Comparison of ENCODE assay signal across 8 cellular contexts in the genomic region with DNA sequence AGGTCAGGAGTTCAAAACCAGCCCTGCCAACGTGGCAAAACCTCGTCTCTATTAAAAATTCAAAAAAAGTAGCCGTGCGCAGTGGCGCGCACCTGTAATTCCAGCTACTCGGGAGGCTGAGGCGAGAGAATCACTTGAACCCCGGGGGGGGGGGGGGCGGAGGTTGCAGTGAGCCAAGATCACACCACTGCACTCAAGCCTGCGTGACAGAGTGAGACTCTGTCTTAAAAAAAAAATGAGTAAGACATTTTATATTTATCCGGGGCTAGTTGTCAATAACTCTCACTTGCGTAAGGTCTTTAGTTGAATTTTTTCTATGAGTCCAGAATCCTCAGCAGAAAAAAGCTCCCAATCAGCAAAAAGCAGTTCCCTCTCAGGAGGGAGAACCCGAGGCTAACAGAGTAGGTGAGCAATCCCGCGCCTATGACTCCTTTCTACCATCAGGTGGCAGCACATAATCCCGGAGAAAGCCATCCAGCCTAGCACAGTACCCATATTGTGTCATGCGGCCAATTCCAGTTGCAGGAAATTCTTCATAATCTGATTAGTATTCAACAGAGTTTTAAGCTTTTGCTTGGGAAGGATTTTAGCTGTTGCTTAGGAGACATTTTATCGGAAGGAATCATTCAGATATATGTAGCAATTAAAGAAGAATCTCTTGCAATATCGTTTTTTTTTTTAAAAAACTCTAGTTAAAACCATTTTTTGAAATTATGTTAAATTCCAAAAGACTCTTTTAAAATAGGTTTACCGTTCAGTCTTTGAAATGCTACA. TPM values are rescaled to one million over a fixed set of nuclear protein-coding genes. Genes with fewer than 3 reads are reported as not detected.
DNase-seq lines count a peak whose midpoint lies in the region; ATAC-seq and TF ChIP-seq lines count a peak whose summit lies in the region.

No MANE protein-coding gene starts in this region.

- TF ChIP-seq CTCF in dorsolateral prefrontal cortex (IDR thresholded peaks at IDR 0.05 in 54 of 56, conservative IDR thresholded peaks at IDR 0.05 in 2 of 56; ENCODE audit: low read depth in 1 of 56, partially characterized antibody in 56 of 56) (peak; percentile 79 to 96 (median 92)), lung (IDR thresholded peaks at IDR 0.05; ENCODE audit: control extremely low read depth, extremely low read depth) (peak; percentile 76)

- no peaks in the 10 kb centered on the region for H3K9me3 ChIP-seq in lung (ENCODE audit: control insufficient read depth in 2 of 2, insufficient read depth in 1 of 2, low read length in 1 of 2)

- H3K36me3 ChIP-seq in lung (ENCODE audit: control insufficient read depth in 2 of 2, insufficient read depth in 2 of 2, low read length in 2 of 2), result no peaks in the 10 kb centered on the region

- H3K27ac ChIP-seq in dorsolateral prefrontal cortex (peak overlapping the region in 20 of 59 donors; percentile 0 to 52 (median 26)), lung (ENCODE audit: low read depth in 1 of 2, low read length in 1 of 2) (no peak overlapping the region)

- H3K27me3 ChIP-seq in dorsolateral prefrontal cortex, result no peaks in the 10 kb centered on the region
- no peaks in the 10 kb centered on the region for H3K27me3 ChIP-seq in lung (ENCODE audit: control insufficient read depth, insufficient read depth)

- H3K4me3 ChIP-seq in dorsolateral prefrontal cortex (peak overlapping the region in 28 of 59 donors; percentile 0 to 44 (median 14)), lung (no peak overlapping the region)

- peak; percentile 98 for ATAC-seq in GM19452 (IDR thresholded peaks at IDR 0.05; ENCODE audit: unreplicated experiment)
- ATAC-seq in HG03469 (IDR thresholded peaks at IDR 0.05; ENCODE audit: unreplicated experiment), result peak; percentile 98
- peak; percentile 99 for ATAC-seq in lung (ENCODE audit: insufficient read depth, low FRiP score)

- intact Hi-C loops in dorsolateral prefrontal cortex (cut with DNase I), result loop anchor here (2.0 kb wide), 1 partner anchor 80 kb away; a partner anchor contains a TSS

- peaks cover 0 to 1% of the 10 kb centered on the region in 2 donors for H3K4me1 ChIP-seq in lung (ENCODE audit: control insufficient read depth in 2 of 2, insufficient read depth in 2 of 2, low read length in 2 of 2)

- 40 to 45% methylated on average over 20 to 21 of the region's 21 CpGs for WGBS in lung, 2 donors

- DNase-seq in COLO829 (ENCODE audit: low spot score) (peak; percentile 79), NCI-H526 (lab: John Stamatoyannopoulos, UW) (peak; percentile 77 to 88), dorsolateral prefrontal cortex (peak; percentile 47 to 91 (median 78)), lung (ENCODE audit: low spot score) (peak; percentile 81)
- peak; percentile 10 to 59 for DNase-seq in activated CD4-positive, alpha-beta T cell treated with anti-CD3 and anti-CD28 coated beads, Interleukin-2, amount 50 U/mL, for 24 hours (ENCODE audit: low read depth in 1 of 2, low spot score in 1 of 2)
- DNase-seq in stimulated activated CD8-positive, alpha-beta memory T cell treated with anti-CD3 and anti-CD28 coated beads, Interleukin-15, amount 100 ng/mL, for 1 hour (ENCODE audit: low read depth), result peak; percentile 26

RNA-seq across cellular contexts. Expression of a gene that starts 11.9 kb away (rescaled TPM):
- total RNA-seq in dorsolateral prefrontal cortex (1 to 10 TPM in 11 of 120 experiments, under 1 TPM in 13, not detected in 96; 0.66 to 2.2 (median 0.97) TPM), lung (not detected)
- not detected for polyA plus RNA-seq in lung

RNA-seq across cellular contexts. Expression of a gene that starts 14.6 kb away (rescaled TPM):
- total RNA-seq in dorsolateral prefrontal cortex (10 to 100 TPM in 117 of 120 experiments, 1 to 10 TPM in 3; 6.1 to 77.8 (median 35.4) TPM), lung (under 1 TPM in 1 of 2 donors, not detected in 1; 0.25 TPM)
- polyA plus RNA-seq in lung, result under 1 TPM in 1 of 2 donors, not detected in 1; 0.18 TPM

RNA-seq across cellular contexts. Expression of a gene that starts 29.3 kb away (rescaled TPM):
- 1 to 10 TPM in 1 of 120 experiments, not detected in 119; 1.3 TPM for total RNA-seq in dorsolateral prefrontal cortex
- total RNA-seq in lung, result not detected
- not detected for polyA plus RNA-seq in lung

RNA-seq across cellular contexts. Expression of a gene that starts 45.6 kb away (rescaled TPM):
- not detected for total RNA-seq in dorsolateral prefrontal cortex
- not detected for total RNA-seq in lung
- polyA plus RNA-seq in lung, result not detected

RNA-seq across cellular contexts. Expression of a gene that starts 50.9 kb away (rescaled TPM):
- total RNA-seq in dorsolateral prefrontal cortex (1 to 10 TPM in 49 of 120 experiments, under 1 TPM in 12, not detected in 59; 0.54 to 2.9 (median 1.4) TPM), lung (not detected)
- polyA plus RNA-seq in lung, result not detected

Comparison
In these comparisons a context has a peak if more than half of its experiments do, and no peak if none do; other contexts are left out.
1. DNase-seq: peak in every context shown above with its lines; median percentile 82 in NCI-H526; 81 in lung; 79 in COLO829; 78 in dorsolateral prefrontal cortex; 34 in activated CD4-positive, alpha-beta T cell treated with anti-CD3 and anti-CD28 coated beads, Interleukin-2, amount 50 U/mL, for 24 hours; 26 in stimulated activated CD8-positive, alpha-beta memory T cell treated with anti-CD3 and anti-CD28 coated beads, Interleukin-15, amount 100 ng/mL, for 1 hour.
2. RNA of a gene that starts 14.6 kb away (total RNA-seq): 6.1 to 77.8 TPM in dorsolateral prefrontal cortex; 0.25 TPM in lung; every median in the first group is over 4 times any median in the second.
3. Peak in every context shown above with its lines, with median percentiles within 50 percentile points of each other: ATAC-seq.